Comparison of ENCODE assay signal across 9 cellular contexts in genomic region chr2:98504386-98505109, GRCh38. TPM values are rescaled to one million over a fixed set of nuclear protein-coding genes. Genes with fewer than 3 reads are reported as not detected.
A peak's percentile ranks its signal among the peaks of the same experiment; 100 is the strongest.
DNase-seq lines count a peak whose midpoint lies in the region; ATAC-seq and TF ChIP-seq lines count a peak whose summit lies in the region.
"Had no signal": no experiment of that assay in that cellular context is flagged by ENCODE, and none has a peak within 500 bp of the region (broad histone marks: within the 10 kb centered on the region; RNA-seq: fewer than 3 reads in every experiment).

No MANE protein-coding gene starts in this region.

- H3K4me3 ChIP-seq in HL-60 (replicated peaks; ENCODE audit: insufficient read depth, low read length) (no peak overlapping the region), right atrium auricular region (no peak overlapping the region), skin epidermis (no peak overlapping the region)

- peaks cover 5 to 77% of the 10 kb centered on the region in 2 donors for H3K4me1 ChIP-seq in right atrium auricular region

- no peak overlapping the region for H3K4me3 Mint-ChIP-seq in activated naive CD8-positive, alpha-beta T cell treated with anti-CD3 and anti-CD28 coated beads for 36 hours

- peak overlapping the region; percentile 35 for H3K27ac Mint-ChIP-seq in activated naive CD8-positive, alpha-beta T cell treated with anti-CD3 and anti-CD28 coated beads for 36 hours

- no peaks in the 10 kb centered on the region for H3K9me3 Mint-ChIP-seq in activated naive CD8-positive, alpha-beta T cell treated with anti-CD3 and anti-CD28 coated beads for 36 hours

- DNase-seq in HL-60 (ENCODE audit: low read depth in 1 of 2, low spot score in 1 of 2) (no peak), right atrium auricular region (ENCODE audit: low spot score) (peak; percentile 60), inferior parietal cortex (ENCODE audit: extremely low spot score) (no peak), NCI-H2029 (lab: John Stamatoyannopoulos, UW) (no peak)
- DNase-seq in activated naive CD8-positive, alpha-beta T cell treated with anti-CD3 and anti-CD28 coated beads for 36 hours = no peak
- no peak for DNase-seq in stimulated activated naive CD4-positive, alpha-beta T cell (lab: John Stamatoyannopoulos, UW)
- DNase-seq: EL had no signal

- peaks cover 73% of the 10 kb centered on the region for H3K4me1 Mint-ChIP-seq in activated naive CD8-positive, alpha-beta T cell treated with anti-CD3 and anti-CD28 coated beads for 36 hours

- TF ChIP-seq CTCF in HL-60 (IDR thresholded peaks at IDR 0.05; ENCODE audit: insufficient read depth, low read length) = no peak
- no peak for TF ChIP-seq CTCF in right atrium auricular region (IDR thresholded peaks at IDR 0.05)

- H3K9me3 ChIP-seq in right atrium auricular region = no peaks in the 10 kb centered on the region

- ATAC-seq in GM18867 (IDR thresholded peaks at IDR 0.05; ENCODE audit: unreplicated experiment) = no peak

- no peaks in the 10 kb centered on the region for H3K27me3 Mint-ChIP-seq in activated naive CD8-positive, alpha-beta T cell treated with anti-CD3 and anti-CD28 coated beads for 36 hours

- H3K27ac ChIP-seq in HL-60 (replicated peaks) = peak overlapping the region; percentile 71
- H3K27ac ChIP-seq in right atrium auricular region = peak overlapping the region; percentile 40 to 70
- peak overlapping the region in 14 of 21 experiments; percentile 6 to 76 (median 52) for H3K27ac ChIP-seq in skin epidermis

- no peaks in the 10 kb centered on the region for H3K27me3 ChIP-seq in HL-60 (ENCODE audit: insufficient read depth, poor library complexity, severe bottlenecking)
- no peaks in the 10 kb centered on the region for H3K27me3 ChIP-seq in right atrium auricular region

- peaks cover 27% of the 10 kb centered on the region for H3K36me3 Mint-ChIP-seq in activated naive CD8-positive, alpha-beta T cell treated with anti-CD3 and anti-CD28 coated beads for 36 hours

- no peaks in the 10 kb centered on the region for H3K36me3 ChIP-seq in right atrium auricular region

RNA-seq across cellular contexts. Expression of gene INPP4A, which starts 59.9 kb away (rescaled TPM):
- 10 to 100 TPM; 31.6 to 31.9 TPM for total RNA-seq in activated naive CD8-positive, alpha-beta T cell treated with anti-CD3 and anti-CD28 coated beads for 36 hours
- 10 to 100 TPM; 12.7 to 18.2 TPM for total RNA-seq in right atrium auricular region
